ENCODE assay signal across 18 cellular contexts in genomic region chr11:43907028-43907966, GRCh38.
DNase-seq lines count a peak whose midpoint lies in the region; ATAC-seq and TF ChIP-seq lines count a peak whose summit lies in the region.
"Had no signal": no experiment of that assay in that cellular context is flagged by ENCODE, and none has a peak within 500 bp of the region (broad histone marks: within the 10 kb centered on the region; RNA-seq: fewer than 3 reads in every experiment).

No MANE protein-coding gene starts in this region.

- no peak for TF ChIP-seq CTCF in fibroblast of mammary gland (conservative IDR thresholded peaks at IDR 0.05; ENCODE audit: control insufficient read depth, insufficient read depth, low read depth, low read length)

- no peak overlapping the region for H3K4me3 ChIP-seq in fibroblast of mammary gland (ENCODE audit: control insufficient read depth, low read depth, low read length)
- H3K4me3 ChIP-seq: HAP-1, left lung had no signal

- peak; percentile 53 for ATAC-seq in GM18498 (IDR thresholded peaks at IDR 0.05; ENCODE audit: unreplicated experiment)
- ATAC-seq in GM21360 (IDR thresholded peaks at IDR 0.05; ENCODE audit: unreplicated experiment), result peak; percentile 49
- no peak for ATAC-seq in HG03565 (IDR thresholded peaks at IDR 0.05; ENCODE audit: unreplicated experiment)
- ATAC-seq in HG02938 (IDR thresholded peaks at IDR 0.05; ENCODE audit: unreplicated experiment), result no peak
- ATAC-seq: left lung; naive thymus-derived CD8-positive, alpha-beta T cell had no signal

- peak; percentile 42 for DNase-seq in NCI-H2171 (lab: John Stamatoyannopoulos, UW)
- peak; percentile 54 for DNase-seq in fibroblast of mammary gland (ENCODE audit: low read depth)
- no peak for DNase-seq in stimulated activated naive CD4-positive, alpha-beta T cell treated with Interleukin-2 at 50 U/mL for 16 hours (lab: John Stamatoyannopoulos, UW)
- no peak for DNase-seq in activated effector memory CD4-positive, alpha-beta T cell treated with Interleukin-2 at 50 U/mL for 16 hours
- DNase-seq: activated naive CD8-positive, alpha-beta T cell treated with anti-CD3 and anti-CD28 coated beads for 36 hours; BE2C; DND-41; hypothalamus; left lung; naive thymus-derived CD8-positive, alpha-beta T cell; NCI-H2227 treated with DMSO at 0.1 percent for 48 hours; OCI-M1; stimulated activated CD4-positive, alpha-beta T cell treated with anti-CD3 and anti-CD28 coated beads, Interleukin-4, amount 100 ng/mL, for 1 hour had no signal

Comparison
In these comparisons a context has a peak if more than half of its experiments do, and no peak if none do; other contexts are left out.
1. ATAC-seq: peak in GM18498 (single experiment) and GM21360 (single experiment); none in HG03565 (single experiment) and HG02938 (single experiment).
2. DNase-seq: peak in NCI-H2171 (single experiment) and fibroblast of mammary gland (single experiment); none in stimulated activated naive CD4-positive, alpha-beta T cell treated with Interleukin-2 at 50 U/mL for 16 hours (single experiment) and activated effector memory CD4-positive, alpha-beta T cell treated with Interleukin-2 at 50 U/mL for 16 hours (single experiment).